ENCODE assay signal across 8 cellular contexts in genomic region chr12:13255792-13256704, GRCh38. TPM values are rescaled to one million over a fixed set of nuclear protein-coding genes. Genes with fewer than 3 reads are reported as not detected.
DNase-seq lines count a peak whose midpoint lies in the region; ATAC-seq, FAIRE-seq and TF ChIP-seq lines count a peak whose summit lies in the region.

No MANE protein-coding gene starts in this region.

- H3K4me1 ChIP-seq in keratinocyte (ENCODE audit: control insufficient read depth, extremely low read depth, insufficient read depth, low read length): peaks cover 8% of the 10 kb centered on the region

- H3K4me3 ChIP-seq in keratinocyte (ENCODE audit: control insufficient read depth in 2 of 3, extremely low read depth in 1 of 3, insufficient read depth in 2 of 3, low read depth in 1 of 3, low read length in 3 of 3): peak overlapping the region; percentile 23 to 68 (median 58)

- FAIRE-seq in keratinocyte (lab: Jason Lieb, UNC): peak; percentile 89

- H3K4me2 ChIP-seq in keratinocyte (ENCODE audit: control insufficient read depth, extremely low read depth, insufficient read depth, low read depth, low read length): peak overlapping the region; percentile 65

- no peaks in the 10 kb centered on the region for H3K9me1 ChIP-seq in keratinocyte (ENCODE audit: control insufficient read depth, extremely low read depth, insufficient read depth, low read length)

- H3K27me3 ChIP-seq in keratinocyte (ENCODE audit: control insufficient read depth, extremely low read depth, insufficient read depth, low read length): no peaks in the 10 kb centered on the region

- H2AFZ ChIP-seq in keratinocyte (ENCODE audit: control insufficient read depth, low read length): peak overlapping the region; percentile 73

- H3K9me3 ChIP-seq in keratinocyte (ENCODE audit: control insufficient read depth, low read depth, low read length): no peaks in the 10 kb centered on the region

- H3K79me2 ChIP-seq in keratinocyte (ENCODE audit: control insufficient read depth, insufficient read depth, low read length): no peaks in the 10 kb centered on the region

- ATAC-seq in GM18873 (IDR thresholded peaks at IDR 0.05; ENCODE audit: low FRiP score, unreplicated experiment): peak; percentile 73
- peak; percentile 93 for ATAC-seq in HG03196 (IDR thresholded peaks at IDR 0.05; ENCODE audit: unreplicated experiment)

- no peaks in the 10 kb centered on the region for H4K20me1 ChIP-seq in keratinocyte (ENCODE audit: control insufficient read depth, extremely low read depth, insufficient read depth, low read length)

- H3K9ac ChIP-seq in keratinocyte (ENCODE audit: control insufficient read depth, extremely low read depth, insufficient read depth, low read length): no peak overlapping the region

- H3K36me3 ChIP-seq in keratinocyte (ENCODE audit: control insufficient read depth in 2 of 2, extremely low read depth in 1 of 2, insufficient read depth in 2 of 2, low read length in 2 of 2): no peaks in the 10 kb centered on the region

- no peak overlapping the region for H3K27ac ChIP-seq in keratinocyte (ENCODE audit: control insufficient read depth, insufficient read depth, low read length)

- dilution Hi-C loops in keratinocyte (cut with MboI; ENCODE audit: extremely low pct_ligation_motif_present, low sequenced_read_pairs): no loop called here

- TF ChIP-seq CTCF in keratinocyte (optimal IDR thresholded peaks at IDR 0.05 in 1 of 3, IDR thresholded peaks at IDR 0.05 in 1 of 3, conservative IDR thresholded peaks at IDR 0.05 in 1 of 3; ENCODE audit: extremely low read depth in 1 of 3, insufficient read depth in 2 of 3, low read length in 3 of 3): peak; percentile 97 to 100 (median 99)

- DNase-seq in AG08396 (ENCODE audit: low spot score): peak; percentile 93
- peak; percentile 90 for DNase-seq in NCI-H345 treated with DMSO at 0.1 percent for 48 hours (lab: John Stamatoyannopoulos, UW; ENCODE audit: unreplicated experiment)
- DNase-seq in activated CD4-positive, alpha-beta T cell treated with anti-CD3 and anti-CD28 coated beads for 24 hours (ENCODE audit: low read depth in 2 of 2): peak; percentile 69 to 80
- DNase-seq in cerebellum (ENCODE audit: low spot score): peak; percentile 74
- DNase-seq in keratinocyte (ENCODE audit: low read depth, low spot score): peak; percentile 72
- DNase-seq in stimulated activated CD4-positive, alpha-beta T cell treated with anti-CD3 and anti-CD28 coated beads, Interleukin-15, amount 100 ng/mL, for 24 hours: peak; percentile 89

RNA-seq across cellular contexts. Expression of gene EMP1, which starts 59.5 kb away (rescaled TPM):
- 20.1 TPM for total RNA-seq in cerebellum
- polyA plus RNA-seq in keratinocyte: 356 to 610 TPM (median 583 TPM) in 3 replicates
- polyA plus RNA-seq in keratinocyte (2011; ENCODE audit: low read depth): 96.0 TPM
- 120 and 273 TPM in 2 replicates for polyA plus RNA-seq in keratinocyte (2011; cell fraction: cytosol; rRNA removed)
- polyA plus RNA-seq in keratinocyte (2011; cell fraction: nucleus; rRNA removed): 717 and 740 TPM in 2 replicates
- polyA plus RNA-seq in keratinocyte (2012; ENCODE audit: low replicate concordance): 229 and 605 TPM in 2 replicates
- polyA minus RNA-seq in keratinocyte: 709 to 1,030 TPM (median 926 TPM) in 3 replicates
- polyA minus RNA-seq in keratinocyte (2011; cell fraction: cytosol; rRNA and poly(A)+ RNA removed): 113 TPM
- polyA minus RNA-seq in keratinocyte (2011; cell fraction: nucleus; rRNA and poly(A)+ RNA removed): 252 and 568 TPM in 2 replicates
